Comparison of ENCODE assay signal across 13 cellular contexts in the genomic region with DNA sequence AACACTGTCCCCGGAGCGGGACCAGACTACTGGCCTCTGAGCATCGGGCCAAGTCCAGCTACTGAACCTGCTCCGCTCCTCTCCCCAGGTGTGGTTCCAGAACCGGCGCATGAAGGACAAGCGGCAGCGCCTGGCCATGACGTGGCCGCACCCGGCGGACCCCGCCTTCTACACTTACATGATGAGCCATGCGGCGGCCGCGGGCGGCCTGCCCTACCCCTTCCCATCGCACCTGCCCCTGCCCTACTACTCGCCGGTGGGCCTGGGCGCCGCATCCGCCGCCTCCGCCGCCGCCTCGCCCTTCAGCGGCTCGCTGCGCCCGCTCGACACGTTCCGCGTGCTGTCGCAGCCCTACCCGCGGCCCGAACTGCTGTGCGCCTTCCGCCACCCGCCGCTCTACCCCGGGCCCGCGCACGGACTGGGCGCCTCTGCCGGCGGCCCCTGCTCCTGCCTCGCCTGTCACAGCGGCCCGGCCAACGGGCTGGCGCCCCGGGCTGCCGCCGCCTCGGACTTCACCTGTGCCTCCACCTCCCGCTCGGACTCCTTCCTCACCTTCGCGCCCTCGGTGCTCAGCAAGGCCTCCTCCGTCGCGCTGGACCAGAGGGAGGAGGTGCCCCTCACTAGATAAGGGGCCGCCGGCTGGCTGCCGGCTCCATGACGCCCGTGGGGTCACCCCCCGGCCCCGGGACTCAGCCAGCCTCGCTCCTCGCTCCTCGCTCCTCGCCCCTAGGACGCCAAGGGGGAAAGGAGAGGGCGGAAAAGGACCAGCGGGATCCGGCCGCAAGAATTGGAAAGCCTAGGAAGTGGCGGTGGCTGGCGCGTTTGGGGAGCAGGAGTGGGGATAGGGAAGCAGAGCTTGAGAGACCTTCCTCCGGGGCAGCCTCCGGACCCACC. TPM values are rescaled to one million over a fixed set of nuclear protein-coding genes. Genes with fewer than 3 reads are reported as not detected.
DNase-seq lines count a peak whose midpoint lies in the region; ATAC-seq and TF ChIP-seq lines count a peak whose summit lies in the region.
"Had no signal": no experiment of that assay in that cellular context is flagged by ENCODE, and none has a peak within 500 bp of the region (broad histone marks: within the 10 kb centered on the region; RNA-seq: fewer than 3 reads in every experiment).

No MANE protein-coding gene starts in this region.

- peaks cover 15% of the 10 kb centered on the region for H3K4me1 ChIP-seq in GM23248 (ENCODE audit: insufficient read depth)
- peaks cover 0 to 46% (median 9%) of the 10 kb centered on the region in 4 donors for H3K4me1 ChIP-seq in Peyer's patch
- no peaks in the 10 kb centered on the region for H3K4me1 ChIP-seq in hepatocyte (ENCODE audit: insufficient read depth)
- peaks cover 9% of the 10 kb centered on the region for H3K4me1 ChIP-seq in CD4-positive, alpha-beta memory T cell (ENCODE audit: insufficient read depth, low read length)

- WGBS in GM23248 (ENCODE audit: low coverage in 1 of 2, low lambda C conversion rate in 2 of 2, missing lambda C conversion rate in 2 of 2), 2 experiments: 17 to 22% methylated on average over 45 to 87 of the region's 90 CpGs
- 43% methylated on average over 63 of the region's 90 CpGs for WGBS in hepatocyte (ENCODE audit: low lambda C conversion rate, missing lambda C conversion rate)

- peaks cover 97% of the 10 kb centered on the region for H3K27me3 ChIP-seq in GM23248 (replicated peaks; ENCODE audit: insufficient read depth)
- H3K27me3 ChIP-seq in Peyer's patch: peaks cover 0 to 88% of the 10 kb centered on the region in 2 donors
- H3K27me3 ChIP-seq in hepatocyte: peaks cover 100% of the 10 kb centered on the region
- peaks cover 64% of the 10 kb centered on the region for H3K27me3 ChIP-seq in CD4-positive, alpha-beta memory T cell (ENCODE audit: insufficient read depth, low read length)

- H3K9me3 ChIP-seq in GM23248 (ENCODE audit: low read depth): no peaks in the 10 kb centered on the region
- H3K9me3 ChIP-seq in Peyer's patch: peaks cover 0 to 5% (median 0%) of the 10 kb centered on the region in 4 donors
- H3K9me3 ChIP-seq in hepatocyte (ENCODE audit: low read depth): no peaks in the 10 kb centered on the region
- no peaks in the 10 kb centered on the region for H3K9me3 ChIP-seq in CD4-positive, alpha-beta memory T cell (ENCODE audit: control insufficient read depth in 1 of 2, low read length in 2 of 2)

- H3K27me3 Mint-ChIP-seq in CD4-positive, alpha-beta memory T cell: peaks cover 67 to 74% of the 10 kb centered on the region in 2 donors

- no peak overlapping the region for H3K4me3 Mint-ChIP-seq in CD4-positive, alpha-beta memory T cell
- H3K4me3 Mint-ChIP-seq: natural killer cell had no signal

- peaks cover 11 to 55% (median 21%) of the 10 kb centered on the region in 4 donors for H3K4me1 Mint-ChIP-seq in CD4-positive, alpha-beta memory T cell

- no peak overlapping the region for H3K27ac Mint-ChIP-seq in CD4-positive, alpha-beta memory T cell
- H3K27ac Mint-ChIP-seq: natural killer cell had no signal

- H3K79me2 ChIP-seq in GM23248 (ENCODE audit: insufficient read depth) (no peaks in the 10 kb centered on the region), hepatocyte (peaks cover 5% of the 10 kb centered on the region)

- H3K9me2 ChIP-seq in GM23248 (ENCODE audit: insufficient read depth): no peaks in the 10 kb centered on the region
- no peaks in the 10 kb centered on the region for H3K9me2 ChIP-seq in hepatocyte (replicated peaks; ENCODE audit: insufficient read depth)

- H3K27ac ChIP-seq in GM23248: no peak overlapping the region
- no peak overlapping the region for H3K27ac ChIP-seq in Peyer's patch
- H3K27ac ChIP-seq in hepatocyte: no peak overlapping the region
- H3K27ac ChIP-seq in CD4-positive, alpha-beta memory T cell (ENCODE audit: low read depth, low read length): no peak overlapping the region

- DNase-seq in GM23248 (peak; percentile 57), Peyer's patch (peak in 2 of 3 donors; percentile 62), hepatocyte (ENCODE audit: low spot score) (no peak), sciatic nerve (ENCODE audit: low spot score) (peak; percentile 56), NCI-H2171 treated with DMSO at 0.1 percent for 48 hours (lab: John Stamatoyannopoulos, UW) (no peak), kidney glomerular epithelial cell (lab: John Stamatoyannopoulos, UW) (no peak)
- no peak for DNase-seq in CD4-positive, alpha-beta memory T cell
- DNase-seq: effector memory CD4-positive, alpha-beta T cell; HCEC 1CT; IMR-90; natural killer cell; RPMI8226 had no signal

- no peak for TF ChIP-seq POLR2A in Peyer's patch (IDR thresholded peaks at IDR 0.05)

- H3K9ac ChIP-seq in GM23248: no peak overlapping the region

- H2AFZ ChIP-seq in GM23248 (0 out of 2 replicates have a peak overlapping the region, but pooled peaks have one; percentile 5), hepatocyte (no peak overlapping the region)

- H3K36me3 Mint-ChIP-seq in CD4-positive, alpha-beta memory T cell: no peaks in the 10 kb centered on the region
- H3K36me3 Mint-ChIP-seq: natural killer cell had no signal

- POLR2A ChIA-PET in CD4-positive, alpha-beta memory T cell (lab: Charles Lee; ENCODE audit: partially characterized antibody): no interaction called here

- CTCF ChIA-PET in CD4-positive, alpha-beta memory T cell (lab: Charles Lee; ENCODE audit: partially characterized antibody): no interaction called here

- ATAC-seq in sciatic nerve (no peak), GM21529 (IDR thresholded peaks at IDR 0.05; ENCODE audit: unreplicated experiment) (no peak)

- H3K4me2 ChIP-seq in GM23248 (ENCODE audit: unreplicated experiment): peak overlapping the region; percentile 34
- H3K4me2 ChIP-seq in hepatocyte: peak overlapping the region; percentile 96

- intact Hi-C loops in sciatic nerve (cut with DNase I): no loop called here
- intact Hi-C loops in CD4-positive, alpha-beta memory T cell (cut with micrococcal nuclease): no loop called here

- no peaks in the 10 kb centered on the region for H3K36me3 ChIP-seq in GM23248 (ENCODE audit: low read depth)
- H3K36me3 ChIP-seq in Peyer's patch: no peaks in the 10 kb centered on the region
- H3K36me3 ChIP-seq in hepatocyte (replicated peaks; ENCODE audit: insufficient read depth, low read depth): no peaks in the 10 kb centered on the region
- H3K36me3 ChIP-seq in CD4-positive, alpha-beta memory T cell (ENCODE audit: insufficient read depth, low read length): no peaks in the 10 kb centered on the region

- peaks cover 0 to 2% (median 0%) of the 10 kb centered on the region in 8 donors for H3K9me3 Mint-ChIP-seq in CD4-positive, alpha-beta memory T cell
- H3K9me3 Mint-ChIP-seq: natural killer cell had no signal

- no peaks in the 10 kb centered on the region for H3F3A ChIP-seq in GM23248 (ENCODE audit: insufficient read depth)

- H3K4me3 ChIP-seq in GM23248 (peak overlapping the region; percentile 20; the same call in 1 of the 2 replicates), Peyer's patch (peak overlapping the region in 2 of 4 donors; percentile 31 to 32), hepatocyte (no peak overlapping the region)
- H3K4me3 ChIP-seq in CD4-positive, alpha-beta memory T cell (ENCODE audit: low read length in 2 of 2): no peak overlapping the region

- in situ Hi-C loops in GM23248 (cut with MboI): no loop called here

- H4K20me1 ChIP-seq in GM23248 (ENCODE audit: insufficient read depth): no peaks in the 10 kb centered on the region
- no peaks in the 10 kb centered on the region for H4K20me1 ChIP-seq in hepatocyte (ENCODE audit: insufficient read depth, poor library complexity, severe bottlenecking)

- TF ChIP-seq CTCF in Peyer's patch (IDR thresholded peaks at IDR 0.05) (no peak), hepatocyte (IDR thresholded peaks at IDR 0.05; ENCODE audit: poor library complexity) (no peak)

RNA-seq across cellular contexts. Expression of gene EVX1, which starts 3.4 kb away (rescaled TPM):
- total RNA-seq in GM23248 (2014; rRNA removed; shearing (Covaris generic)): not detected in 2 replicates
- polyA plus RNA-seq in GM23248 (2016; fragmentation: Nextera tagmentation; extraction: Ambion mirVana): not detected in 2 replicates
- total RNA-seq in Peyer's patch: not detected
- total RNA-seq in hepatocyte: 1.1 and 1.6 TPM in 2 replicates
- 0.95 and 1.9 TPM in 2 replicates for polyA plus RNA-seq in hepatocyte
- total RNA-seq in sciatic nerve: not detected
- not detected for total RNA-seq in CD4-positive, alpha-beta memory T cell
- polyA plus RNA-seq in CD4-positive, alpha-beta memory T cell: not detected
- total RNA-seq: IMR-90, natural killer cell had no signal
- polyA plus RNA-seq: IMR-90 had no signal

RNA-seq across cellular contexts. Expression of gene HOXA13, which starts 46.2 kb away (rescaled TPM):
- 0.13 and 0.43 TPM in 2 replicates for total RNA-seq in GM23248 (2014; rRNA removed; shearing (Covaris generic))
- polyA plus RNA-seq in GM23248 (2016; fragmentation: Nextera tagmentation; extraction: Ambion mirVana) (0.13 and 0.15 TPM in 2 replicates), hepatocyte (6.1 and 6.2 TPM in 2 replicates)
- total RNA-seq in Peyer's patch (not detected), hepatocyte (13.0 and 14.2 TPM in 2 replicates), sciatic nerve (0.18 TPM)
- not detected for total RNA-seq in CD4-positive, alpha-beta memory T cell
- polyA plus RNA-seq in CD4-positive, alpha-beta memory T cell: not detected
- total RNA-seq: IMR-90, natural killer cell had no signal
- polyA plus RNA-seq: IMR-90 had no signal

Comparison
In these comparisons a context has a peak if more than half of its experiments do, and no peak if none do; other contexts are left out.
1. DNase-seq: peak in GM23248 (single experiment), Peyer's patch (2 of 3) and sciatic nerve (single experiment); none in hepatocyte (single experiment), CD4-positive, alpha-beta memory T cell (0 of 5), NCI-H2171 treated with DMSO at 0.1 percent for 48 hours (single experiment) and kidney glomerular epithelial cell (single experiment).